Comparison of ENCODE assay signal across 21 cellular contexts in the genomic region with DNA sequence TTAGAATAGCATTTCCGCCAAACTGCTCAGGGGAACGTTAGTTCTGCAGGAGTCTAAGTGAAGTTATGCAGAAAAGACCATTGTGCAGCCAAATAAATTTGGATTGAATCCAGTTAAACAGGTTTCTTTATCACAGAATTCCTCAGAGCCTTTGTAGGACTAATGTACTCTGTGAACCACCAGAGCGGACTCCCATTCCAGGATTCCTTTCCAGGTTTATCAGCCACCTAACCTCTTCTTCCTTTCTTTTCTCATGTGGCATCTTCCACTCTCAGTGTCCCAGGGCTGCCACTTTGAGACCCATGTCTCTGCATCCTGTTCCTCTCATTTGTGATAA.
"Had no signal": no experiment of that assay in that cellular context is flagged by ENCODE, and none has a peak within 500 bp of the region (broad histone marks: within the 10 kb centered on the region; RNA-seq: fewer than 3 reads in every experiment).

No MANE protein-coding gene starts in this region.

- H3K27me3 ChIP-seq: adrenal gland, cardiac muscle cell, ovary, right lobe of liver, suprapubic skin, transverse colon, vagina had no signal

- H3K27ac Mint-ChIP-seq: activated naive CD4-positive, alpha-beta T cell treated with anti-CD3 and anti-CD28 coated beads, Interleukin-2, amount 50 U/mL, for 72 hours; nephron progenitor cell; T-helper 1 cell treated with Interleukin-12 subunit alpha and Interleukin-12 subunit beta and Interleukin-4 antibody, amounts not matched to agents 30 μg/mL and 1 μg/mL, for 36 hours had no signal

- H3K27me3 Mint-ChIP-seq: stimulated activated naive CD8-positive, alpha-beta T cell treated with anti-CD3 and anti-CD28 coated beads, Interleukin-15, amount 100 ng/mL, for 72 hours had no signal

- H3K36me3 Mint-ChIP-seq: activated naive CD4-positive, alpha-beta T cell treated with anti-CD3 and anti-CD28 coated beads, Interleukin-2, amount 50 U/mL, for 72 hours had no signal

- H3K9me3 Mint-ChIP-seq: activated naive CD4-positive, alpha-beta T cell treated with anti-CD3 and anti-CD28 coated beads, Interleukin-2, amount 50 U/mL, for 72 hours; nephron progenitor cell; stimulated activated naive CD8-positive, alpha-beta T cell treated with anti-CD3 and anti-CD28 coated beads, Interleukin-15, amount 100 ng/mL, for 72 hours; T-helper 1 cell treated with Interleukin-12 subunit alpha and Interleukin-12 subunit beta and Interleukin-4 antibody, amounts not matched to agents 30 μg/mL and 1 μg/mL, for 36 hours had no signal

- H3K9me3 ChIP-seq: adrenal gland, ovary, right lobe of liver, suprapubic skin, transverse colon, vagina had no signal

- H3K4me3 ChIP-seq: adrenal gland, cardiac muscle cell, lung, ovary, right lobe of liver, smooth muscle cell, suprapubic skin, transverse colon, vagina had no signal

- DNase-seq: activated CD8-positive, alpha-beta memory T cell treated with anti-CD3 and anti-CD28 coated beads for 24 hours; activated CD8-positive, alpha-beta memory T cell treated with anti-CD3 and anti-CD28 coated beads, Interleukin-2, amount 50 U/mL, for 48 hours; activated gamma-delta T cell treated with Interleukin-2 at 50 U/mL for 16 hours; adrenal gland; glutamatergic neuron; hippocampal formation; nephron progenitor cell; ovary; right lobe of liver; stimulated activated CD4-positive, alpha-beta T cell treated with anti-CD3 and anti-CD28 coated beads, Interleukin-4, amount 100 ng/mL, for 1 hour; stimulated activated naive CD8-positive, alpha-beta T cell treated with anti-CD3 and anti-CD28 coated beads, Interleukin-15, amount 100 ng/mL, for 72 hours; transverse colon had no signal

- ATAC-seq: activated CD4-positive, CD25-positive, alpha-beta regulatory T cell treated with anti-CD3 and anti-CD28 coated beads, Interleukin-2, amount 50 U/mL, for 24 hours; activated naive CD4-positive, alpha-beta T cell treated with anti-CD3 and anti-CD28 coated beads, Interleukin-2, amount 50 U/mL, for 72 hours; left lobe of liver; stimulated activated naive CD8-positive, alpha-beta T cell treated with anti-CD3 and anti-CD28 coated beads, Interleukin-15, amount 100 ng/mL, for 72 hours had no signal

- H3K36me3 ChIP-seq: adrenal gland, cardiac muscle cell, ovary, right lobe of liver, suprapubic skin, transverse colon, vagina had no signal

- H3K27ac ChIP-seq: adrenal gland, cardiac muscle cell, ovary, right lobe of liver, suprapubic skin, transverse colon, vagina had no signal

- H3K4me1 Mint-ChIP-seq: stimulated activated naive CD8-positive, alpha-beta T cell treated with anti-CD3 and anti-CD28 coated beads, Interleukin-15, amount 100 ng/mL, for 72 hours had no signal

- H3K4me1 ChIP-seq: adrenal gland, right lobe of liver, suprapubic skin, transverse colon, vagina had no signal

- H3K4me3 Mint-ChIP-seq: nephron progenitor cell; stimulated activated naive CD8-positive, alpha-beta T cell treated with anti-CD3 and anti-CD28 coated beads, Interleukin-15, amount 100 ng/mL, for 72 hours; T-helper 1 cell treated with Interleukin-12 subunit alpha and Interleukin-12 subunit beta and Interleukin-4 antibody, amounts not matched to agents 30 μg/mL and 1 μg/mL, for 36 hours had no signal
